8 cellular contexts compared by ENCODE assay signal in the genomic region with DNA sequence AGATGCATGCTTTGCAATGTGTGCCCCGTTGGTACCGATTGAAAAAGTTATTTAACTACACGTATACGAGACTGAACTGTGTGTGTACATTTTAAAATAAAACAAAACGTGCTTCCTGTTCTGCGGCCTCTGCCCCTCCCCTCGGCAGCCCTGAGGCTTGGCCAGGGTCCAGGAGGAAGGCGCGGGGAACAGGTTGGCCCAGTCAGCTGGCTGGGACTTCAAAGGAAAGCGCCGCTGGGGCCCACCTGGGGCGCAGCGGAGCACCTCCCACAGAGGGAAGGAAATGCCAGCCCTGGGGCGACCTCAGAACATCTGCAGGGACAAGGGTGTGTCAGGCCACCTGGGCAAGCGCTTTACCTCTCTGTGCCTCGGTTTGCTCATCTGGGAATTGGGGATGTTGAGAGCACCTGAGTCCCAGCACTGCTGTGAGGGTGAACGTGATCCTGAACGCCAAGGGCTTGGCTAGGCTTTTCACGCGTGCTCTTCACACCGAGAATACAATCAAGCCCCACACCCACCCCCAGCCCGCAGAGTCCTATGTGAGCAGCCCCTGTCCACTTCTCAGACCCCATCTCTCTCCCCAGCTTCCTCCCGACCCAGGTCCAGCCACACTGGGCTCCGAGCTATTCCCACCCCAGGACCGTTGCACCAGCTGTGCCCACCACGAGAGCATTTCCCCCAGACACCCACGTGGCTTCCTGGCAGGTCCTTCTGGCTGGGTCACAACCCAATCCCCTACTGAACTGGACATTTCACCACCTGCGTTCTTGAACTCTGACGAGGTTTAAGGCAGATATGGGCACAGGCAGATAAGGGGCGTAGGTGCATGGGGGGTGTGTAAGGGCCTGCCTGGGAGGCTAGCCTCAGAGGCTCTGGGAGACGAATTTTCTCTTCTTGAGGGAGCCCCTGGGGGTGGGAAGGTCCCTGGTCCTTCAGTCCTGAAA. TPM values are rescaled to one million over a fixed set of nuclear protein-coding genes. Genes with fewer than 3 reads are reported as not detected.
DNase-seq lines count a peak whose midpoint lies in the region; ATAC-seq and TF ChIP-seq lines count a peak whose summit lies in the region.

No MANE protein-coding gene starts in this region.

- no peak overlapping the region for H3K4me2 ChIP-seq in mesendoderm (ENCODE audit: low read length)

- peak; percentile 77 for ATAC-seq in HG02610 (IDR thresholded peaks at IDR 0.05; ENCODE audit: unreplicated experiment)
- ATAC-seq in stimulated activated effector memory CD8-positive, alpha-beta T cell treated with anti-CD3 and anti-CD28 coated beads, Interleukin-12 subunit alpha, Interleukin-12 subunit beta, amount 100 ng/mL, for 72 hours = peak; percentile 79

- H3K36me3 Mint-ChIP-seq in MCF 10A (ENCODE audit: insufficient read depth, unreplicated experiment) = no peaks in the 10 kb centered on the region
- H3K36me3 Mint-ChIP-seq in stimulated activated effector memory CD8-positive, alpha-beta T cell treated with anti-CD3 and anti-CD28 coated beads, Interleukin-12 subunit alpha, Interleukin-12 subunit beta, amount 100 ng/mL, for 72 hours = peaks cover 6% of the 10 kb centered on the region

- no peak overlapping the region for H2BK15ac ChIP-seq in mesendoderm (replicated peaks; ENCODE audit: low read depth)

- no peaks in the 10 kb centered on the region for H3K9me3 Mint-ChIP-seq in MCF 10A (ENCODE audit: unreplicated experiment)
- H3K9me3 Mint-ChIP-seq in stimulated activated effector memory CD8-positive, alpha-beta T cell treated with anti-CD3 and anti-CD28 coated beads, Interleukin-12 subunit alpha, Interleukin-12 subunit beta, amount 100 ng/mL, for 72 hours = no peaks in the 10 kb centered on the region

- in situ Hi-C loops in ACHN (cut with HindIII; ENCODE audit: low pct_ligation_motif_present, low pct_unique_long_range_greater_than_20kb, low sequenced_read_pairs) = no loop called here

- H3K4ac ChIP-seq in mesendoderm (ENCODE audit: low read depth, low read length) = no peak overlapping the region

- H3K23ac ChIP-seq in mesendoderm (ENCODE audit: low read length) = no peak overlapping the region

- no peak overlapping the region for H2BK5ac ChIP-seq in mesendoderm (ENCODE audit: low read length)

- H3K4me3 Mint-ChIP-seq in MCF 10A (ENCODE audit: unreplicated experiment) = peak overlapping the region; percentile 38
- H3K4me3 Mint-ChIP-seq in stimulated activated effector memory CD8-positive, alpha-beta T cell treated with anti-CD3 and anti-CD28 coated beads, Interleukin-12 subunit alpha, Interleukin-12 subunit beta, amount 100 ng/mL, for 72 hours = peak overlapping the region; percentile 42

- peaks cover 23% of the 10 kb centered on the region for H3K4me1 Mint-ChIP-seq in MCF 10A (ENCODE audit: insufficient read depth, unreplicated experiment)
- peaks cover 24% of the 10 kb centered on the region for H3K4me1 Mint-ChIP-seq in stimulated activated effector memory CD8-positive, alpha-beta T cell treated with anti-CD3 and anti-CD28 coated beads, Interleukin-12 subunit alpha, Interleukin-12 subunit beta, amount 100 ng/mL, for 72 hours

- WGBS in mesendoderm (ENCODE audit: extremely low coverage, insufficient coverage, low lambda C conversion rate) = no CpG with 5 or more reads among the region's 31 CpGs

- H3K79me1 ChIP-seq in mesendoderm (ENCODE audit: low read length) = no peaks in the 10 kb centered on the region

- no peaks in the 10 kb centered on the region for H3K36me3 ChIP-seq in mesendoderm (ENCODE audit: control insufficient read depth, insufficient read depth, low read length)

- DNase-seq in GM10266 (ENCODE audit: extremely low spot score) (peak; percentile 66), NCI-H1417 treated with DMSO at 0.1 percent for 48 hours (lab: John Stamatoyannopoulos, UW) (peak; percentile 92), UCSD-AML1 (lab: John Stamatoyannopoulos, UW; ENCODE audit: unreplicated experiment) (peak; percentile 75), MCF 10A (ENCODE audit: unreplicated experiment) (peak; percentile 90), mesendoderm (peak; percentile 38), ACHN (no peak)
- DNase-seq in stimulated activated effector memory CD8-positive, alpha-beta T cell treated with anti-CD3 and anti-CD28 coated beads, Interleukin-12 subunit alpha, Interleukin-12 subunit beta, amount 100 ng/mL, for 72 hours (ENCODE audit: low spot score in 2 of 2) = peak; percentile 25 to 61

- H3K56ac ChIP-seq in mesendoderm (ENCODE audit: low read length) = no peak overlapping the region

- TF ChIP-seq CTCF in GM10266 (IDR thresholded peaks at IDR 0.05; ENCODE audit: control insufficient read depth, insufficient read depth, low read depth, missing control alignments) (no peak), MCF 10A (IDR thresholded peaks at IDR 0.05; ENCODE audit: unreplicated experiment) (no peak)

- no peak overlapping the region for H2BK120ac ChIP-seq in mesendoderm (ENCODE audit: low read depth, low read length)

- no peaks in the 10 kb centered on the region for H3K27me3 ChIP-seq in mesendoderm (ENCODE audit: insufficient read depth, low read length, poor library complexity)

- no peaks in the 10 kb centered on the region for H3K79me2 ChIP-seq in mesendoderm (ENCODE audit: control insufficient read depth, insufficient read depth, low read length)

- POLR2A ChIA-PET in MCF 10A (lab: Yijun Ruan, JAX) = interaction anchor here (0.7 to 1.8 kb wide), 9 partner anchors 9 to 139 kb away, joined by 3 to 9 read pairs (median 4); no protein-coding TSS in a partner anchor

- no peak overlapping the region for H3K18ac ChIP-seq in mesendoderm (ENCODE audit: low read length)

- no peak overlapping the region for H3K4me3 ChIP-seq in mesendoderm (ENCODE audit: low read length)

- H4K8ac ChIP-seq in mesendoderm (ENCODE audit: low read depth, low read length) = no peak overlapping the region

- H3K27me3 Mint-ChIP-seq in MCF 10A (ENCODE audit: insufficient read depth, unreplicated experiment) = no peaks in the 10 kb centered on the region

- no TSS peak for BruUV-seq in MCF 10A (replicated peaks; lab: Mats Ljungman, UMichigan)

- H3K27ac Mint-ChIP-seq in MCF 10A (ENCODE audit: low read depth, unreplicated experiment) = peak overlapping the region; percentile 66
- H3K27ac Mint-ChIP-seq in stimulated activated effector memory CD8-positive, alpha-beta T cell treated with anti-CD3 and anti-CD28 coated beads, Interleukin-12 subunit alpha, Interleukin-12 subunit beta, amount 100 ng/mL, for 72 hours = no peak overlapping the region

- H2AK5ac ChIP-seq in mesendoderm (ENCODE audit: low read length) = no peak overlapping the region

- CTCF ChIA-PET in MCF 10A (lab: Yijun Ruan, JAX) = interaction anchor here (0.7 to 1.0 kb wide), 3 partner anchors 28 to 572 kb away, joined by 3 to 5 read pairs (median 3); no protein-coding TSS in a partner anchor

- no peak overlapping the region for H3K27ac ChIP-seq in mesendoderm (ENCODE audit: low read depth, low read length)

- intact Hi-C loops in MCF 10A (cut with micrococcal nuclease) = loop anchor here (1.0 kb wide), 1 partner anchor 28 kb away; no protein-coding TSS in a partner anchor

- no peak overlapping the region for H3K9ac ChIP-seq in mesendoderm (ENCODE audit: low read length)

- no peaks in the 10 kb centered on the region for H3K4me1 ChIP-seq in mesendoderm (ENCODE audit: control insufficient read depth, low read depth, low read length)

- H4K5ac ChIP-seq in mesendoderm (ENCODE audit: low read length) = no peak overlapping the region

RNA-seq across cellular contexts. Expression of gene NCOR2, which starts 41.9 kb away (rescaled TPM):
- 145 and 177 TPM in 2 replicates for total RNA-seq in MCF 10A (2022)
- 129 TPM for polyA plus RNA-seq in mesendoderm (2013, experiment 1 of 2)
- 129 TPM for polyA plus RNA-seq in mesendoderm (2013, experiment 2 of 2)
